8 cellular contexts compared by ENCODE assay signal in the genomic region with DNA sequence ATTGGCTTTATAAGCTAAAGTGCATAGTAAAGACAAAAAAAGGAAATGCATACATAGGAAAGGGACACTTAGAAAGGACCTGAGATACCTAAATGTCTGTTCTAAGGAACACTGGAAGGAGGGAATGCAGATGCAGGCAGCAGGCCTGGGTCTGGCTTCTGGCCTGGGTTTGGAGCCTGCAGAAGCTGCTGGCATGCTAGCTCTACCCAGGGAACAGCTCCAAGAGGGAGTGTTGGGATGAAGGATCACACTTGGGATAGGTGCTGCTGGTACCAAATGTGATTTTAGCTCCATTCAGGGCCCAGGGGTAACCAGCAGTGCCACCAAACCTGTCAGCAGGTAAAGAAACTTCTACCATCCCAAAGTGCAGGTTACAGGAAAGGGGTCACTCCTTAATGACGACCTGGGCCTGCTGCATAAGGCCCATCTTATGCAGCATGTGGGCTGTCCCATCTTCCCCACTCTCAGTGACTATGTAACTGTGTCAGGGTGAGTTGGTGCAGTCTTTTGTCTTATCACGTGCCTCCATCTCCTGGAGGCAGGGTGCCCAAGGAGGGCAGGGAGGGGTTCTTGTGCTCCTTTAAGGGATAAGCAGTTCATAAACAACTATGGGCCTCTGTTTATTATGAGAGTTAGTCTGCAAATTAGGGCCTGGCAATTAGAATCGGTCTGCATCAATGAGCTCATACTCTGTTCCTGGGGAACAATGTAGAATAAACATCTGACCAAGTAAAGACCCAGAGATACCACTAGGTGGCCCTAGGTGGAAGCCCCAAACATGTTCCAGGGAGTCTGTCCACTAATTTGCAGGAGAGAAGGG. TPM values are rescaled to one million over a fixed set of nuclear protein-coding genes. Genes with fewer than 3 reads are reported as not detected.
DNase-seq lines count a peak whose midpoint lies in the region; ATAC-seq lines count a peak whose summit lies in the region.

No MANE protein-coding gene starts in this region.

- peak; percentile 32 for DNase-seq in activated naive CD4-positive, alpha-beta T cell treated with anti-CD3 and anti-CD28 coated beads, Interleukin-2, amount 10 ng/mL, durations not matched to agents 7 days and 5 days
- no peak for DNase-seq in activated naive CD4-positive, alpha-beta T cell treated with anti-CD3 and anti-CD28 coated beads, Interleukin-2, amount 50 U/mL, for 16 hours
- DNase-seq in LoVo (ENCODE audit: low spot score): peak; percentile 20
- DNase-seq in T-cell: peak in 4 of 34 experiments; percentile 4 to 26 (median 14)
- peak in 4 of 10 donors; percentile 7 to 32 (median 27) for DNase-seq in naive thymus-derived CD8-positive, alpha-beta T cell
- no peak for DNase-seq in NCI-H187 (lab: John Stamatoyannopoulos, UW)

- ATAC-seq in T-cell (replicated peaks in 1 of 4) (peak; percentile 57 to 72 (median 70)), esophagus mucosa (peak; percentile 67), GM19395 (IDR thresholded peaks at IDR 0.05; ENCODE audit: unreplicated experiment) (no peak)
- ATAC-seq in naive thymus-derived CD8-positive, alpha-beta T cell: peak; percentile 66 to 75

- no peaks in the 10 kb centered on the region for H3K27me3 Mint-ChIP-seq in activated naive CD4-positive, alpha-beta T cell treated with anti-CD3 and anti-CD28 coated beads, Interleukin-2, amount 10 ng/mL, durations not matched to agents 7 days and 5 days
- H3K27me3 Mint-ChIP-seq in T-cell: no peaks in the 10 kb centered on the region
- no peaks in the 10 kb centered on the region for H3K27me3 Mint-ChIP-seq in naive thymus-derived CD8-positive, alpha-beta T cell

- CTCF ChIA-PET in activated naive CD4-positive, alpha-beta T cell treated with anti-CD3 and anti-CD28 coated beads, Interleukin-2, amount 10 ng/mL, durations not matched to agents 7 days and 5 days (lab: Charles Lee): interaction anchor here (0.6 to 2.2 kb wide), 8 partner anchors 9 to 108 kb away, joined by 3 to 15 read pairs (median 4); a partner anchor contains a TSS
- CTCF ChIA-PET in T-cell (lab: Charles Lee): interaction anchor here (0.5 to 1.0 kb wide), 11 partner anchors 9 to 1976 kb away, joined by 3 to 6 read pairs (median 3); no protein-coding TSS in a partner anchor

- H3K9me3 Mint-ChIP-seq in activated naive CD4-positive, alpha-beta T cell treated with anti-CD3 and anti-CD28 coated beads, Interleukin-2, amount 10 ng/mL, durations not matched to agents 7 days and 5 days: no peaks in the 10 kb centered on the region
- H3K9me3 Mint-ChIP-seq in T-cell: no peaks in the 10 kb centered on the region
- no peaks in the 10 kb centered on the region for H3K9me3 Mint-ChIP-seq in naive thymus-derived CD8-positive, alpha-beta T cell

- H3K4me1 Mint-ChIP-seq in activated naive CD4-positive, alpha-beta T cell treated with anti-CD3 and anti-CD28 coated beads, Interleukin-2, amount 10 ng/mL, durations not matched to agents 7 days and 5 days: peaks cover 2% of the 10 kb centered on the region
- peaks cover 0 to 11% (median 0%) of the 10 kb centered on the region in 3 donors for H3K4me1 Mint-ChIP-seq in T-cell
- H3K4me1 Mint-ChIP-seq in naive thymus-derived CD8-positive, alpha-beta T cell: peaks cover 0 to 6% (median 5%) of the 10 kb centered on the region in 4 donors

- POLR2A ChIA-PET in T-cell (lab: Charles Lee): interaction anchor here in 1 of 2 donors (0.6 to 1.5 kb wide), 6 partner anchors 9 to 910 kb away, joined by 3 to 4 read pairs (median 3); no protein-coding TSS in a partner anchor
- POLR2A ChIA-PET in naive thymus-derived CD8-positive, alpha-beta T cell (lab: Charles Lee): interaction anchor here (0.6 to 2.9 kb wide), 4 partner anchors 9 to 149 kb away, joined by 3 to 14 read pairs (median 6); a partner anchor contains a TSS

- peaks cover 59% of the 10 kb centered on the region for H3K36me3 Mint-ChIP-seq in activated naive CD4-positive, alpha-beta T cell treated with anti-CD3 and anti-CD28 coated beads, Interleukin-2, amount 10 ng/mL, durations not matched to agents 7 days and 5 days
- peaks cover 47% of the 10 kb centered on the region for H3K36me3 Mint-ChIP-seq in T-cell
- peaks cover 5 to 92% (median 9%) of the 10 kb centered on the region in 3 donors for H3K36me3 Mint-ChIP-seq in naive thymus-derived CD8-positive, alpha-beta T cell

- no peak overlapping the region for H3K4me3 Mint-ChIP-seq in activated naive CD4-positive, alpha-beta T cell treated with anti-CD3 and anti-CD28 coated beads, Interleukin-2, amount 10 ng/mL, durations not matched to agents 7 days and 5 days
- H3K4me3 Mint-ChIP-seq in T-cell: no peak overlapping the region
- H3K4me3 Mint-ChIP-seq in naive thymus-derived CD8-positive, alpha-beta T cell: no peak overlapping the region

- H3K27ac Mint-ChIP-seq in activated naive CD4-positive, alpha-beta T cell treated with anti-CD3 and anti-CD28 coated beads, Interleukin-2, amount 10 ng/mL, durations not matched to agents 7 days and 5 days: peak overlapping the region; percentile 55
- peak overlapping the region; percentile 54 to 63 for H3K27ac Mint-ChIP-seq in T-cell
- peak overlapping the region; percentile 6 to 87 (median 58) for H3K27ac Mint-ChIP-seq in naive thymus-derived CD8-positive, alpha-beta T cell

RNA-seq across cellular contexts. Expression of a gene that starts 26.9 kb away (rescaled TPM):
- total RNA-seq in T-cell (10 to 100 TPM; 57.7 to 92.3 (median 59.2) TPM), esophagus mucosa (24.7 TPM)
- total RNA-seq in naive thymus-derived CD8-positive, alpha-beta T cell: 10 to 100 TPM; 65.1 to 65.2 TPM
- 10 to 100 TPM; 28.4 to 57.7 (median 37.9) TPM for polyA plus RNA-seq in naive thymus-derived CD8-positive, alpha-beta T cell

RNA-seq across cellular contexts. Expression of a gene that starts 31.7 kb away (rescaled TPM):
- total RNA-seq in T-cell (10 to 100 TPM; 53.8 to 72.2 (median 64.7) TPM), esophagus mucosa (10.7 TPM)
- total RNA-seq in naive thymus-derived CD8-positive, alpha-beta T cell: 10 to 100 TPM; 56.4 to 57.2 TPM
- polyA plus RNA-seq in naive thymus-derived CD8-positive, alpha-beta T cell: 10 to 100 TPM; 28.1 to 45.0 (median 35.8) TPM

RNA-seq across cellular contexts. Expression of a gene that starts 58.0 kb away (rescaled TPM):
- total RNA-seq in T-cell: 10 to 100 TPM; 39.3 to 52.8 (median 43.6) TPM
- 55.8 TPM for total RNA-seq in esophagus mucosa
- total RNA-seq in naive thymus-derived CD8-positive, alpha-beta T cell: 10 to 100 TPM; 43.8 to 45.3 TPM
- polyA plus RNA-seq in naive thymus-derived CD8-positive, alpha-beta T cell: 10 to 100 TPM; 28.5 to 34.7 (median 30.2) TPM

Comparison
In these comparisons a context has a peak if more than half of its experiments do, and no peak if none do; other contexts are left out.
1. DNase-seq: peak in activated naive CD4-positive, alpha-beta T cell treated with anti-CD3 and anti-CD28 coated beads, Interleukin-2, amount 10 ng/mL, durations not matched to agents 7 days and 5 days (single experiment) and LoVo (single experiment); none in activated naive CD4-positive, alpha-beta T cell treated with anti-CD3 and anti-CD28 coated beads, Interleukin-2, amount 50 U/mL, for 16 hours (single experiment) and NCI-H187 (0 of 2).
2. Peak in every context shown above with its lines, with median percentiles within 50 percentile points of each other: H3K27ac Mint-ChIP-seq.